34 cellular contexts compared by ENCODE assay signal in the genomic region with DNA sequence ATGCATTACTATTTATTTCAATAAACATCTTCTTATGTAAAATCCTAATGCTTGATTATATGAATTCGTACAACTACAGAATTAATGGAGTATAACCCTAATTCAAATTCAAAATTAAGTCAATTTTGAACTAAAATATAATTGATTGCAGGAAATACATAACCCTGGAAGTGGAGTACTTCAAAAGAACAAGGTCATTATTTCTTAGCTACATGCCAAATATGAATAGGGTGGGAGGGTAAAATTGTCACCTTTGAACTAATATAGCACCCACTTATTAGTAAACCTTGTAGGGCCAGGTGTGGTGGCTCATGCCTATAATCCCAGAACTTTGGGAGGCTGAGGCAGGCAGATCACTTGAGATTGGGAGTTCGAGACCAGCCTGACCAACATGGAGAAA.
"Had no signal": no experiment of that assay in that cellular context is flagged by ENCODE, and none has a peak within 500 bp of the region (broad histone marks: within the 10 kb centered on the region; RNA-seq: fewer than 3 reads in every experiment).

No MANE protein-coding gene starts in this region.

- H3K36me3 ChIP-seq: MG63 had no signal

- H3K4me3 ChIP-seq: MG63 had no signal

- DNase-seq: Karpas-422, Kasumi-1, MG63, MM.1S, MV-4-11, NCI-H1048, NCI-H1092, NCI-H1092 treated with DMSO at 0.1 percent for 48 hours, NCI-H1105, NCI-H1105 treated with DMSO at 0.1 percent for 48 hours, NCI-H1417 treated with DMSO at 0.1 percent for 48 hours, NCI-H1436, NCI-H1436 treated with DMSO at 0.1 percent for 48 hours, NCI-H146, NCI-H1694, NCI-H1694 treated with DMSO at 0.1 percent for 48 hours, NCI-H187, NCI-H187 treated with DMSO at 0.1 percent for 48 hours, NCI-H1930, NCI-H2029, NCI-H2029 treated with DMSO at 0.1 percent for 48 hours, NCI-H2081, NCI-H2081 treated with DMSO at 0.1 percent for 48 hours, NCI-H2107, NCI-H2171, NCI-H2171 treated with DMSO at 0.1 percent for 48 hours, NCI-H2227 treated with DMSO at 0.1 percent for 48 hours, NCI-H226, NCI-H345, NCI-H446, NCI-H446 treated with DMSO at 0.1 percent for 48 hours, NCI-H510A, NCI-H510A treated with DMSO at 0.1 percent for 48 hours, NCI-H524 had no signal

- H3K9me3 ChIP-seq: MG63 had no signal

- H3K27me3 ChIP-seq: MG63 had no signal
